32 cellular contexts compared by ENCODE assay signal in the genomic region with DNA sequence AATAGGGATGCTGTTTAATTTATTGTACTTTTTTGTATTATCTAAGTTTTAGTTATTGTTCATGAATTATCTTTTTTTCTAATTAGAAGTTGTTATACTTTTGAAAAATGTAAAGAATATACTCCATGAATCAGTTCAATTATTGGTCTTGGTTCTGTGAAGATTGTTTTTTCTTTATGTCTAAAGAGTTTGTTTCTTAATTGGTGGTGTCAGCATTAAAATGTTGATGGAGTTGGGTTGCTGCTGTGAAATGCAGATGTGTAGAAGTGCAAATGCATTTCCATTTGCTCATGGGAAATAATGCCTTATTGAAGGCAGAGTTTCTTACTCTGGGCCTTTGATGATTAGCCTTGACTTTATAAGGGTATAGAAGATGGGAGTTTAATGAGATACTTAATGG. TPM values are rescaled to one million over a fixed set of nuclear protein-coding genes. Genes with fewer than 3 reads are reported as not detected.
"Had no signal": no experiment of that assay in that cellular context is flagged by ENCODE, and none has a peak within 500 bp of the region (broad histone marks: within the 10 kb centered on the region; RNA-seq: fewer than 3 reads in every experiment).

No MANE protein-coding gene starts in this region.

- H3K4me2 ChIP-seq: neural progenitor cell, smooth muscle cell had no signal

- H3K4me3 Mint-ChIP-seq: natural killer cell; nephron; neural progenitor cell; stimulated activated memory B cell treated with anti-CD40 and anti-IgM and Interleukin-4, amounts not matched to agents 10 μg/mL and 1 μg/mL and 100 μg/mL, for 72 hours; stimulated activated naive CD8-positive, alpha-beta T cell treated with anti-CD3 and anti-CD28 coated beads, Interleukin-15, amount 100 ng/mL, for 72 hours; type B pancreatic cell had no signal

- H3K4me1 ChIP-seq: parathyroid adenoma, psoas muscle, spleen, suprapubic skin, testis, tibial artery, transverse colon, upper lobe of right lung, uterus had no signal

- H3K27ac ChIP-seq: neural progenitor cell, ovary, parathyroid adenoma, psoas muscle, skin epidermis, spleen, suprapubic skin, testis, tibial artery, transverse colon, upper lobe of right lung, uterus had no signal

- H3K4me1 Mint-ChIP-seq: natural killer cell; nephron; stimulated activated memory B cell treated with anti-CD40 and anti-IgM and Interleukin-4, amounts not matched to agents 10 μg/mL and 1 μg/mL and 100 μg/mL, for 72 hours; stimulated activated naive CD8-positive, alpha-beta T cell treated with anti-CD3 and anti-CD28 coated beads, Interleukin-15, amount 100 ng/mL, for 72 hours had no signal

- H3K27me3 Mint-ChIP-seq: progenitor cell of endocrine pancreas; stimulated activated memory B cell treated with anti-CD40 and anti-IgM and Interleukin-4, amounts not matched to agents 10 μg/mL and 1 μg/mL and 100 μg/mL, for 72 hours had no signal

- H3K36me3 Mint-ChIP-seq: natural killer cell; neural progenitor cell; stimulated activated memory B cell treated with anti-CD40 and anti-IgM and Interleukin-4, amounts not matched to agents 10 μg/mL and 1 μg/mL and 100 μg/mL, for 72 hours; type B pancreatic cell had no signal

- H2AFZ ChIP-seq: neural progenitor cell, parathyroid adenoma had no signal

- H3K9ac ChIP-seq: neural progenitor cell, parathyroid adenoma had no signal

- H3K27ac Mint-ChIP-seq: natural killer cell; nephron; neural progenitor cell; progenitor cell of endocrine pancreas; stimulated activated memory B cell treated with anti-CD40 and anti-IgM and Interleukin-4, amounts not matched to agents 10 μg/mL and 1 μg/mL and 100 μg/mL, for 72 hours; stimulated activated naive CD8-positive, alpha-beta T cell treated with anti-CD3 and anti-CD28 coated beads, Interleukin-15, amount 100 ng/mL, for 72 hours; type B pancreatic cell had no signal

- H3K36me3 ChIP-seq: neural progenitor cell, ovary, spleen, suprapubic skin, tibial artery, transverse colon, upper lobe of right lung, uterus had no signal

- H3K9me3 Mint-ChIP-seq: nephron; neural progenitor cell; stimulated activated naive CD8-positive, alpha-beta T cell treated with anti-CD3 and anti-CD28 coated beads, Interleukin-15, amount 100 ng/mL, for 72 hours; type B pancreatic cell had no signal

- H3K27me3 ChIP-seq: neural progenitor cell, ovary, spleen, suprapubic skin, testis, tibial artery, transverse colon, upper lobe of right lung, uterus had no signal

- H3K9me3 ChIP-seq: ovary, psoas muscle, spleen, suprapubic skin, testis, tibial artery, transverse colon, upper lobe of right lung, uterus had no signal

- ATAC-seq: natural killer cell; psoas muscle; right cardiac atrium; sciatic nerve; stimulated activated memory B cell treated with anti-CD40 and anti-IgM and Interleukin-4, amounts not matched to agents 10 μg/mL and 1 μg/mL and 100 μg/mL, for 72 hours; stimulated activated naive CD8-positive, alpha-beta T cell treated with anti-CD3 and anti-CD28 coated beads, Interleukin-15, amount 100 ng/mL, for 72 hours; stimulated activated naive CD8-positive, alpha-beta T cell treated with anti-CD3 and anti-CD28 coated beads, Interleukin-15, Interleukin-2, amounts not matched to agents 100 U/mL and 50 U/mL, for 24 hours; upper lobe of right lung had no signal

- H3K4me3 ChIP-seq: neural progenitor cell, ovary, psoas muscle, skin epidermis, smooth muscle cell, spleen, suprapubic skin, testis, tibial artery, transverse colon, upper lobe of right lung, uterus had no signal

- DNase-seq: natural killer cell; occipital lobe; ovary; posterior cingulate gyrus; psoas muscle; right cardiac atrium; spleen; stimulated activated CD4-positive, alpha-beta T cell treated with anti-CD3 and anti-CD28 coated beads, Interleukin-12 subunit alpha, Interleukin-12 subunit beta, amount 100 ng/mL, for 4 hours; stimulated activated CD4-positive, alpha-beta T cell treated with anti-CD3 and anti-CD28 coated beads, Interleukin-1b, Interleukin-23, amount 100 ng/mL, for 48 hours; stimulated activated CD4-positive, alpha-beta T cell treated with anti-CD3 and anti-CD28 coated beads, Interleukin-4, amount 100 ng/mL, for 1 hour; stimulated activated CD4-positive, alpha-beta T cell treated with anti-CD3 and anti-CD28 coated beads, Interleukin-4, amount 100 ng/mL, for 4 hours; stimulated activated CD8-positive, alpha-beta memory T cell treated with anti-CD3 and anti-CD28 coated beads, Interleukin-4, amount 100 ng/mL, for 48 hours; stimulated activated naive CD4-positive, alpha-beta T cell; stimulated activated naive CD8-positive, alpha-beta T cell treated with anti-CD3 and anti-CD28 coated beads, Interleukin-15, amount 100 ng/mL, for 72 hours; stimulated activated naive CD8-positive, alpha-beta T cell treated with anti-CD3 and anti-CD28 coated beads, Interleukin-15, Interleukin-2, amounts not matched to agents 100 U/mL and 50 U/mL, for 24 hours; substantia nigra; testis; tibial artery; transverse colon; upper lobe of right lung; uterus had no signal

RNA-seq across cellular contexts. Expression of gene NRG3, which starts 11.9 kb away (rescaled TPM):
- total RNA-seq: natural killer cell, osteoblast had no signal
